17 cellular contexts compared by ENCODE assay signal in the genomic region with DNA sequence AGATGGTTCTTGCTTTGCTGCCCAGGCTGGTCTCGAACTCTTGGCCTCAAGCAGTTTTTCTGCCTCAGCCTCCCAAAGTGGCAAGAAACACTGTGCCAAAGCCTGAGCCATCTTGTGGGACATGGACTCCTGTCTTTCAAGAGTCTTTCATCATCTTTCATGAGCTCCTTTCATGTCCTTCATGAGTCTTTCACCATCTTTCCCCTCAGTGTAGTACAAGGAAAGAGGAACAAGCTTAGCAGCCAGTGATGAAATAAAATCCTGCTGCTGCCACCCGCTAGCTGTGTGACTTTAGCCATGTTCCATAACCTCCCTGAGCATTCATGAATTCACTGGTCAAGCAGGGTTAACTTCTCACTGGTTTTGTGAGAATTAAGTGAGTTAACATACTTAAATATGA.
"Had no signal": no experiment of that assay in that cellular context is flagged by ENCODE, and none has a peak within 500 bp of the region (broad histone marks: within the 10 kb centered on the region; RNA-seq: fewer than 3 reads in every experiment).

No MANE protein-coding gene starts in this region.

- H3K9me3 Mint-ChIP-seq: activated naive CD4-positive, alpha-beta T cell treated with anti-CD3 and anti-CD28 coated beads for 36 hours; activated naive CD8-positive, alpha-beta T cell treated with anti-CD3 and anti-CD28 coated beads, Interleukin-2, amount 50 U/mL, for 24 hours; activated T-helper 2 cell treated with anti-CD3 and anti-CD28 coated beads, Interferon-gamma antibody, Interleukin-2, Interleukin-4, amounts not matched to agents 10 μg/mL and 5 μg/mL and 100 μg/mL, durations not matched to agents 14 hours and 24 hours and 36 hours; memory B cell; stimulated activated memory B cell treated with anti-CD40 and anti-IgM and Interleukin-4, amounts not matched to agents 10 μg/mL and 1 μg/mL and 100 μg/mL, for 72 hours had no signal

- H3K4me3 ChIP-seq: ascending aorta, breast epithelium, left ventricle myocardium inferior, ovary, thyroid gland had no signal

- ATAC-seq: activated naive CD8-positive, alpha-beta T cell treated with anti-CD3 and anti-CD28 coated beads, Interleukin-2, amount 50 U/mL, for 24 hours; stimulated activated memory B cell treated with anti-CD40 and anti-IgM and Interleukin-4, amounts not matched to agents 10 μg/mL and 1 μg/mL and 100 μg/mL, for 72 hours had no signal

- H3K4me3 Mint-ChIP-seq: activated naive CD4-positive, alpha-beta T cell treated with anti-CD3 and anti-CD28 coated beads for 36 hours; activated naive CD8-positive, alpha-beta T cell treated with anti-CD3 and anti-CD28 coated beads, Interleukin-2, amount 50 U/mL, for 24 hours; memory B cell; stimulated activated memory B cell treated with anti-CD40 and anti-IgM and Interleukin-4, amounts not matched to agents 10 μg/mL and 1 μg/mL and 100 μg/mL, for 72 hours had no signal

- H3K9me3 ChIP-seq: ascending aorta, breast epithelium, left ventricle myocardium inferior, ovary, thyroid gland had no signal

- H3K27me3 ChIP-seq: ascending aorta, breast epithelium, ovary, thyroid gland had no signal

- H3K36me3 ChIP-seq: ascending aorta, breast epithelium, left ventricle myocardium inferior, ovary, thyroid gland had no signal

- H3K27ac Mint-ChIP-seq: activated naive CD4-positive, alpha-beta T cell treated with anti-CD3 and anti-CD28 coated beads for 36 hours; activated naive CD8-positive, alpha-beta T cell treated with anti-CD3 and anti-CD28 coated beads, Interleukin-2, amount 50 U/mL, for 24 hours; activated T-helper 2 cell treated with anti-CD3 and anti-CD28 coated beads, Interferon-gamma antibody, Interleukin-2, Interleukin-4, amounts not matched to agents 10 μg/mL and 5 μg/mL and 100 μg/mL, durations not matched to agents 14 hours and 24 hours and 36 hours; memory B cell had no signal

- H3K27me3 Mint-ChIP-seq: stimulated activated memory B cell treated with anti-CD40 and anti-IgM and Interleukin-4, amounts not matched to agents 10 μg/mL and 1 μg/mL and 100 μg/mL, for 72 hours had no signal

- H3K27ac ChIP-seq: ascending aorta, breast epithelium, left ventricle myocardium inferior, ovary, thyroid gland had no signal

- H3K4me1 ChIP-seq: ascending aorta, breast epithelium had no signal

- H3K36me3 Mint-ChIP-seq: memory B cell; stimulated activated memory B cell treated with anti-CD40 and anti-IgM and Interleukin-4, amounts not matched to agents 10 μg/mL and 1 μg/mL and 100 μg/mL, for 72 hours had no signal

- DNase-seq: activated CD4-positive, CD25-positive, alpha-beta regulatory T cell treated with anti-CD3 and anti-CD28 coated beads, Interleukin-2, amount 50 U/mL, for 72 hours; activated naive CD4-positive, alpha-beta T cell treated with anti-CD3 and anti-CD28 coated beads for 36 hours; activated naive CD8-positive, alpha-beta T cell treated with anti-CD3 and anti-CD28 coated beads, Interleukin-2, amount 50 U/mL, for 24 hours; activated T-cell treated with anti-CD3 and anti-CD28 coated beads, Interleukin-2, amount 50 U/mL, for 1 hour; cerebellar nuclear complex; effector memory CD4-positive, alpha-beta T cell; foreskin fibroblast; hypothalamus; kidney; left ventricle myocardium inferior; ovary; thyroid gland had no signal
